Comparison of ENCODE assay signal across 7 cellular contexts in the genomic region with DNA sequence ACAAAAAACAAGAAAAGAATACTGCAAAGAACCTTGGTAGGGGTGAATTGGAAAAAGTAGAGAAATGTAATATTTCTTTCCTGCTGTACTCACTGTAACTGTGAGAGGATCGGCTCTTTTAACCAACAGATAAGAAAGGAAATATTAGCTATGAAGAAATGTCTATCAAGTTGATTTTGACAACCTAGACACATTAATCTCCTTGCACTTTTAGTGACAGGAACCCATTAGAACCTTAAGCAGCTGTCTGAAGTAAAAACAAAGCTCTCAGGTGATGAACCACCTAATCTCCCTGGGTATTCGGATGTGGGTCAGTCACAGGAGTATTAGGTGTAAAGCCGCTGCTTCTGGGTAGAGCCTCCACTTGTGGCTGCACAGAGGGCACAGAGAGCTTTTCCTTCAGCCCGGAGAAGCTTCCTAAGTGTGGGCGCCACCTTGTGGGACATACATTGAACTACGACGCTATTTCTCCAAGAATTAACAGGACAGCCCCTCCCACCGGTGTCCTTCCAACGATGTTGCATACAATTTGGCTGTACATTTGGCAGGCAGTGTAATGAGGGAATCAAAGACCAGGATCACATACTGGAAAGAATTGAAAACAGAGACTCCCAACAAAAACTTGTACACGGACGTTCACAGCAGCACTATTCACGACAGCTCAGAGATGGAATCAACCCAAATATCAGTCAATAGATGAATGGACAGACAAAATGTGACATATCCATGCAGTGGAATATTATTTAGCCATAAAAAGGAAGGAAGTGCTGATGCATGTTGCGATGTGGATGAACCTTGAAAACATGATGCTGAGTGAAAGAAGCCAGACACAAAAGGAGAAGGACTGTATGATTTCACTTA. TPM values are rescaled to one million over a fixed set of nuclear protein-coding genes. Genes with fewer than 3 reads are reported as not detected.
A peak's percentile ranks its signal among the peaks of the same experiment; 100 is the strongest.
DNase-seq lines count a peak whose midpoint lies in the region; ATAC-seq and TF ChIP-seq lines count a peak whose summit lies in the region.

No MANE protein-coding gene starts in this region.

- CTCF ChIA-PET in OCI-LY7 (lab: Charles Lee; ENCODE audit: unreplicated experiment), result interaction anchor here (0.7 to 1.1 kb wide), 7 partner anchors 28 to 128 kb away, joined by 3 to 7 read pairs (median 3); no protein-coding TSS in a partner anchor

- no peak overlapping the region for H3K27ac ChIP-seq in OCI-LY7 (ENCODE audit: low read depth, low read length, poor library complexity, severe bottlenecking)
- no peak overlapping the region for H3K27ac ChIP-seq in epithelial cell of prostate

- no peak overlapping the region for H3K4me3 ChIP-seq in OCI-LY7 (ENCODE audit: low read depth, low read length, poor library complexity, severe bottlenecking)

- H3K79me2 ChIP-seq in OCI-LY7 (ENCODE audit: insufficient read depth, low read depth, low read length), result no peaks in the 10 kb centered on the region

- H3K9me2 ChIP-seq in OCI-LY7 (ENCODE audit: insufficient read depth, low read length), result no peaks in the 10 kb centered on the region

- H3K4me1 ChIP-seq in OCI-LY7 (ENCODE audit: insufficient read depth, low read length, poor library complexity, severe bottlenecking), result no peaks in the 10 kb centered on the region

- no peak overlapping the region for H3K4me2 ChIP-seq in OCI-LY7 (ENCODE audit: low read length)

- TF ChIP-seq EP300 in Ishikawa (IDR thresholded peaks at IDR 0.05; ENCODE audit: borderline replicate concordance), result no peak

- peak; percentile 93 for TF ChIP-seq CTCF in OCI-LY7 (conservative IDR thresholded peaks at IDR 0.05; ENCODE audit: low read length)

- intact Hi-C loops in OCI-LY7 (cut with micrococcal nuclease; ENCODE audit: unreplicated experiment), result loop anchor here (1.0 kb wide), 2 partner anchors 60 to 126 kb away; no protein-coding TSS in a partner anchor

- POLR2A ChIA-PET in OCI-LY7 (lab: Charles Lee), result interaction anchor here (0.7 to 1.7 kb wide), 4 partner anchors 28 to 128 kb away, joined by 3 to 5 read pairs (median 4); partner anchors contain the start of genes ACAD10 and BRAP

- peak; percentile 56 for ATAC-seq in GM18498 (IDR thresholded peaks at IDR 0.05; ENCODE audit: unreplicated experiment)

- no peaks in the 10 kb centered on the region for H3K9me3 ChIP-seq in OCI-LY7 (ENCODE audit: low read length)

- H4K20me1 ChIP-seq in OCI-LY7 (ENCODE audit: insufficient read depth, low read length), result no peaks in the 10 kb centered on the region

- DNase-seq in OCI-LY7 (ENCODE audit: low spot score) (peak; percentile 90), epithelial cell of prostate (ENCODE audit: low read depth, low spot score) (peak; percentile 22), mucosa of gallbladder (ENCODE audit: low spot score) (peak; percentile 78)
- DNase-seq in activated CD8-positive, alpha-beta memory T cell treated with anti-CD3 and anti-CD28 coated beads, Interleukin-2, amount 50 U/mL, for 4 hours, result peak; percentile 55
- peak; percentile 74 for DNase-seq in stimulated activated CD8-positive, alpha-beta memory T cell treated with anti-CD3 and anti-CD28 coated beads, Interleukin-4, amount 100 ng/mL, for 48 hours

- no peaks in the 10 kb centered on the region for H3K36me3 ChIP-seq in OCI-LY7 (ENCODE audit: insufficient read depth, low read length)

- TF ChIP-seq RAD21 in Ishikawa (IDR thresholded peaks at IDR 0.05; ENCODE audit: low read depth), result peak; percentile 86

- no TSS peak for BruUV-seq in OCI-LY7 (replicated peaks; lab: Mats Ljungman, UMichigan)

- H2AFZ ChIP-seq in OCI-LY7 (ENCODE audit: low read length), result peak overlapping the region; percentile 32; the same call in 1 of the 2 replicates

TF ChIP-seq in Ishikawa, 13 proteins besides CTCF, POLR2A, EP300 and RAD21:
- TF ChIP-seq FOXM1 (IDR thresholded peaks at IDR 0.05; ENCODE audit: borderline replicate concordance, low read depth) (no peak), NFIC (IDR thresholded peaks at IDR 0.05) (no peak), TCF12 (IDR thresholded peaks at IDR 0.05; ENCODE audit: low read depth) (no peak), ZBTB7A (IDR thresholded peaks at IDR 0.05; ENCODE audit: low read depth) (no peak), TEAD4 (IDR thresholded peaks at IDR 0.05) (no peak), TAF1 (IDR thresholded peaks at IDR 0.05; ENCODE audit: low read depth) (no peak), EGR1 (IDR thresholded peaks at IDR 0.05) (no peak), YY1 (IDR thresholded peaks at IDR 0.05; ENCODE audit: low read depth) (no peak), CREB1 (IDR thresholded peaks at IDR 0.05; ENCODE audit: low read depth) (no peak), CEBPB (IDR thresholded peaks at IDR 0.05) (no peak), MAX (IDR thresholded peaks at IDR 0.05) (no peak)
- TF ChIP-seq, protein P1, sequence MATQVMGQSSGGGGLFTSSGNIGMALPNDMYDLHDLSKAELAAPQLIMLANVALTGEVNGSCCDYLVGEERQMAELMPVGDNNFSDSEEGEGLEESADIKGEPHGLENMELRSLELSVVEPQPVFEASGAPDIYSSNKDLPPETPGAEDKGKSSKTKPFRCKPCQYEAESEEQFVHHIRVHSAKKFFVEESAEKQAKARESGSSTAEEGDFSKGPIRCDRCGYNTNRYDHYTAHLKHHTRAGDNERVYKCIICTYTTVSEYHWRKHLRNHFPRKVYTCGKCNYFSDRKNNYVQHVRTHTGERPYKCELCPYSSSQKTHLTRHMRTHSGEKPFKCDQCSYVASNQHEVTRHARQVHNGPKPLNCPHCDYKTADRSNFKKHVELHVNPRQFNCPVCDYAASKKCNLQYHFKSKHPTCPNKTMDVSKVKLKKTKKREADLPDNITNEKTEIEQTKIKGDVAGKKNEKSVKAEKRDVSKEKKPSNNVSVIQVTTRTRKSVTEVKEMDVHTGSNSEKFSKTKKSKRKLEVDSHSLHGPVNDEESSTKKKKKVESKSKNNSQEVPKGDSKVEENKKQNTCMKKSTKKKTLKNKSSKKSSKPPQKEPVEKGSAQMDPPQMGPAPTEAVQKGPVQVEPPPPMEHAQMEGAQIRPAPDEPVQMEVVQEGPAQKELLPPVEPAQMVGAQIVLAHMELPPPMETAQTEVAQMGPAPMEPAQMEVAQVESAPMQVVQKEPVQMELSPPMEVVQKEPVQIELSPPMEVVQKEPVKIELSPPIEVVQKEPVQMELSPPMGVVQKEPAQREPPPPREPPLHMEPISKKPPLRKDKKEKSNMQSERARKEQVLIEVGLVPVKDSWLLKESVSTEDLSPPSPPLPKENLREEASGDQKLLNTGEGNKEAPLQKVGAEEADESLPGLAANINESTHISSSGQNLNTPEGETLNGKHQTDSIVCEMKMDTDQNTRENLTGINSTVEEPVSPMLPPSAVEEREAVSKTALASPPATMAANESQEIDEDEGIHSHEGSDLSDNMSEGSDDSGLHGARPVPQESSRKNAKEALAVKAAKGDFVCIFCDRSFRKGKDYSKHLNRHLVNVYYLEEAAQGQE (IDR thresholded peaks at IDR 0.05; ENCODE audit: low read depth), result no peak
- TF ChIP-seq, protein P2, sequence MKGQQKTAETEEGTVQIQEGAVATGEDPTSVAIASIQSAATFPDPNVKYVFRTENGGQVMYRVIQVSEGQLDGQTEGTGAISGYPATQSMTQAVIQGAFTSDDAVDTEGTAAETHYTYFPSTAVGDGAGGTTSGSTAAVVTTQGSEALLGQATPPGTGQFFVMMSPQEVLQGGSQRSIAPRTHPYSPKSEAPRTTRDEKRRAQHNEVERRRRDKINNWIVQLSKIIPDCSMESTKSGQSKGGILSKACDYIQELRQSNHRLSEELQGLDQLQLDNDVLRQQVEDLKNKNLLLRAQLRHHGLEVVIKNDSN (IDR thresholded peaks at IDR 0.05), result no peak

RNA-seq across cellular contexts. Expression of gene MAPKAPK5, which starts 28.9 kb away (rescaled TPM):
- total RNA-seq in OCI-LY7 (2014; rRNA removed; shearing (Covaris generic)), result 79.2 and 83.5 TPM in 2 replicates
- total RNA-seq in OCI-LY7 (2022) (74.6 and 76.5 TPM in 2 replicates), mucosa of gallbladder (35.8 TPM)

RNA-seq across cellular contexts. Expression of gene ALDH2, which starts 46.4 kb away (rescaled TPM):
- total RNA-seq in OCI-LY7 (2014; rRNA removed; shearing (Covaris generic)), result 16.8 and 19.9 TPM in 2 replicates
- total RNA-seq in OCI-LY7 (2022) (16.5 and 17.3 TPM in 2 replicates), mucosa of gallbladder (259 TPM)

Comparison
In these comparisons a context has a peak if more than half of its experiments do, and no peak if none do; other contexts are left out.
1. DNase-seq: peak in every context shown above with its lines; median percentile 90 in OCI-LY7; 78 in mucosa of gallbladder; 74 in stimulated activated CD8-positive, alpha-beta memory T cell treated with anti-CD3 and anti-CD28 coated beads, Interleukin-4, amount 100 ng/mL, for 48 hours; 55 in activated CD8-positive, alpha-beta memory T cell treated with anti-CD3 and anti-CD28 coated beads, Interleukin-2, amount 50 U/mL, for 4 hours; 22 in epithelial cell of prostate.
2. RNA of gene ALDH2, which starts 46.4 kb away (total RNA-seq): 259 TPM in mucosa of gallbladder (single experiment); 16.5 to 19.9 TPM in OCI-LY7; every median in the first group is over 10 times any median in the second.